Comparison of ENCODE assay signal across 1 cellular context in genomic region chr3:58241321-58242044, GRCh38.
TF ChIP-seq lines count a peak whose summit lies in the region.

No MANE protein-coding gene starts in this region.

TF ChIP-seq in WTC11, 78 proteins besides CTCF, POLR2A, EP300 and RAD21:
- TF ChIP-seq SMAD4 (CRISPR knock-in tag; IDR thresholded peaks at IDR 0.05) (no peak), ATF1 (CRISPR knock-in tag; IDR thresholded peaks at IDR 0.05) (no peak), AFF4 (CRISPR knock-in tag; IDR thresholded peaks at IDR 0.05; ENCODE audit: borderline replicate concordance) (no peak), ZNF423 (CRISPR knock-in tag; IDR thresholded peaks at IDR 0.05) (no peak), MLX (CRISPR knock-in tag; IDR thresholded peaks at IDR 0.05) (no peak), ZNF121 (CRISPR knock-in tag; IDR thresholded peaks at IDR 0.05) (no peak), IRF2 (CRISPR knock-in tag; IDR thresholded peaks at IDR 0.05; ENCODE audit: borderline replicate concordance, low read depth) (no peak), KAT7 (CRISPR knock-in tag; IDR thresholded peaks at IDR 0.05; ENCODE audit: borderline replicate concordance) (no peak), GABPB1 (CRISPR knock-in tag; IDR thresholded peaks at IDR 0.05) (peak; percentile 51; the same call in 1 of the 2 replicates)
